In genomic region chr17:3890082-3890892, GRCh38 we compare ENCODE assay signal across 7 cellular contexts. TPM values are rescaled to one million over a fixed set of nuclear protein-coding genes. Genes with fewer than 3 reads are reported as not detected.
DNase-seq lines count a peak whose midpoint lies in the region; TF ChIP-seq lines count a peak whose summit lies in the region.

No MANE protein-coding gene starts in this region.

- TF ChIP-seq POLR2A in testis (IDR thresholded peaks at IDR 0.05): no peak

- H3K4me1 ChIP-seq in ascending aorta: peaks cover 20 to 58% of the 10 kb centered on the region in 2 donors
- H3K4me1 ChIP-seq in testis: peaks cover 52% of the 10 kb centered on the region

- TF ChIP-seq CTCF in ascending aorta (IDR thresholded peaks at IDR 0.05) (no peak), testis (IDR thresholded peaks at IDR 0.05) (no peak), mesothelial cell of epicardium (IDR thresholded peaks at IDR 0.05; ENCODE audit: unreplicated experiment) (no peak)

- H3K36me3 Mint-ChIP-seq in mesothelial cell of epicardium: no peaks in the 10 kb centered on the region

- H3K36me3 ChIP-seq in ascending aorta (peaks cover 0 to 1% of the 10 kb centered on the region in 2 donors), testis (ENCODE audit: low read depth, missing control alignments) (no peaks in the 10 kb centered on the region)

- H3K4me1 Mint-ChIP-seq in mesothelial cell of epicardium: peaks cover 43% of the 10 kb centered on the region

- H3K27me3 ChIP-seq in ascending aorta: no peaks in the 10 kb centered on the region
- no peaks in the 10 kb centered on the region for H3K27me3 ChIP-seq in testis

- no peak overlapping the region for H3K27ac Mint-ChIP-seq in mesothelial cell of epicardium

- H3K9me3 ChIP-seq in ascending aorta (no peaks in the 10 kb centered on the region), testis (no peaks in the 10 kb centered on the region)

- WGBS in testis, 2 donors: 62 to 69% methylated on average over 11 to 15 of the region's 22 CpGs

- DNase-seq in DMS79 (lab: John Stamatoyannopoulos, UW) (peak; percentile 40), NCI-H1436 (lab: John Stamatoyannopoulos, UW) (peak; percentile 86), ascending aorta (ENCODE audit: low spot score in 2 of 2) (peak; percentile 83 to 96), kidney tubule cell (ENCODE audit: low spot score) (peak; percentile 95), testis (peak; percentile 71), mesothelial cell of epicardium (ENCODE audit: low spot score in 2 of 2, unreplicated experiment in 2 of 2) (no peak), NCI-H2227 (lab: John Stamatoyannopoulos, UW; ENCODE audit: unreplicated experiment) (no peak)

- H3K27me3 Mint-ChIP-seq in mesothelial cell of epicardium (ENCODE audit: low read depth): peaks cover 22% of the 10 kb centered on the region

- H3K27ac ChIP-seq in ascending aorta (peak overlapping the region; percentile 81 to 85), testis (peak overlapping the region; percentile 31 to 86)

- no peak overlapping the region for H3K4me3 Mint-ChIP-seq in mesothelial cell of epicardium

- intact Hi-C loops in ascending aorta (cut with DNase I): loop anchor here (5.0 kb wide), 2 partner anchors 43 to 252 kb away; partner anchors contain the start of genes CYB5D2, NCBP3 and ZZEF1
- intact Hi-C loops in testis (cut with DNase I; ENCODE audit: low total_unique reads): no loop called here

- peak overlapping the region in 1 of 2 donors; percentile 20 for H3K4me3 ChIP-seq in ascending aorta
- no peak overlapping the region for H3K4me3 ChIP-seq in testis

- H3K9me3 Mint-ChIP-seq in mesothelial cell of epicardium: no peaks in the 10 kb centered on the region

RNA-seq across cellular contexts. Expression of gene CAMKK1, which starts 2.6 kb away (rescaled TPM):
- total RNA-seq in ascending aorta (3.6 TPM), testis (10 to 100 TPM; 19.7 to 21.6 TPM), mesothelial cell of epicardium (3.8 to 4.3 TPM (median 4.3 TPM) in 3 replicates)
- 18.5 TPM for polyA plus RNA-seq in testis (ENCODE audit: insufficient read depth, low read depth, low replicate concordance)

RNA-seq across cellular contexts. Expression of gene P2RX1, which starts 26.0 kb away (rescaled TPM):
- total RNA-seq in ascending aorta: not detected
- 10 to 100 TPM in 1 of 2 donors, 1 to 10 TPM in 1; 5.0 to 15.2 TPM for total RNA-seq in testis
- polyA plus RNA-seq in testis (ENCODE audit: insufficient read depth, low read depth, low replicate concordance): 2.5 TPM
- total RNA-seq in mesothelial cell of epicardium: 0.16 to 0.22 TPM (median 0.18 TPM) in 3 replicates

RNA-seq across cellular contexts. Expression of gene NCBP3, which starts 44.2 kb away (rescaled TPM):
- total RNA-seq in ascending aorta (3.9 TPM), testis (10 to 100 TPM; 37.2 to 37.7 TPM), mesothelial cell of epicardium (88.8 to 97.0 TPM (median 91.4 TPM) in 3 replicates)
- polyA plus RNA-seq in testis (ENCODE audit: insufficient read depth, low read depth, low replicate concordance): 61.6 TPM

Comparison
In these comparisons a context has a peak if more than half of its experiments do, and no peak if none do; other contexts are left out.
1. DNase-seq: peak in DMS79 (single experiment), NCI-H1436 (single experiment), ascending aorta (2 of 2), kidney tubule cell (single experiment) and testis (single experiment); none in mesothelial cell of epicardium (0 of 2) and NCI-H2227 (single experiment).